31 cellular contexts compared by ENCODE assay signal in genomic region chr19:5331790-5332189, GRCh38.
"Had no signal": no experiment of that assay in that cellular context is flagged by ENCODE, and none has a peak within 500 bp of the region (broad histone marks: within the 10 kb centered on the region; RNA-seq: fewer than 3 reads in every experiment).

No MANE protein-coding gene starts in this region.

- H3K9me3 ChIP-seq: neutrophil, ovary, psoas muscle, spleen, suprapubic skin, testis, tibial artery, transverse colon, upper lobe of right lung, uterus had no signal

- H3K4me2 ChIP-seq: smooth muscle cell had no signal

- H3K27ac Mint-ChIP-seq: naive thymus-derived CD4-positive, alpha-beta T cell; natural killer cell treated with Interleukin-12 subunit alpha and Interleukin-12 subunit beta and Interleukin-15 and Interleukin-18, amount 100 ng/mL, for 72 hours; nephron progenitor cell; stimulated activated memory B cell treated with anti-CD40 and anti-IgM and Interleukin-4, amounts not matched to agents 10 μg/mL and 1 μg/mL and 100 μg/mL, for 72 hours; stimulated activated naive CD8-positive, alpha-beta T cell treated with anti-CD3 and anti-CD28 coated beads, Interleukin-15, amount 100 ng/mL, for 72 hours; type B pancreatic cell had no signal

- H3K4me3 ChIP-seq: ovary, psoas muscle, skin epidermis, smooth muscle cell, spleen, suprapubic skin, testis, tibial artery, transverse colon, upper lobe of right lung, uterus had no signal

- H3K9me3 Mint-ChIP-seq: natural killer cell treated with Interleukin-12 subunit alpha and Interleukin-12 subunit beta and Interleukin-15 and Interleukin-18, amount 100 ng/mL, for 72 hours; nephron progenitor cell; neural crest cell; stimulated activated memory B cell treated with anti-CD40 and anti-IgM and Interleukin-4, amounts not matched to agents 10 μg/mL and 1 μg/mL and 100 μg/mL, for 72 hours; stimulated activated naive CD8-positive, alpha-beta T cell treated with anti-CD3 and anti-CD28 coated beads, Interleukin-15, amount 100 ng/mL, for 72 hours; type B pancreatic cell had no signal

- H3K36me3 Mint-ChIP-seq: natural killer cell treated with Interleukin-12 subunit alpha and Interleukin-12 subunit beta and Interleukin-15 and Interleukin-18, amount 100 ng/mL, for 72 hours; stimulated activated memory B cell treated with anti-CD40 and anti-IgM and Interleukin-4, amounts not matched to agents 10 μg/mL and 1 μg/mL and 100 μg/mL, for 72 hours; type B pancreatic cell had no signal

- DNase-seq: naive thymus-derived CD4-positive, alpha-beta T cell; nephron progenitor cell; nucleus accumbens; ovary; posterior cingulate gyrus; psoas muscle; spleen; stimulated activated CD4-positive, alpha-beta T cell treated with anti-CD3 and anti-CD28 coated beads, Interleukin-12 subunit alpha, Interleukin-12 subunit beta, amount 100 ng/mL, for 4 hours; stimulated activated CD4-positive, alpha-beta T cell treated with anti-CD3 and anti-CD28 coated beads, Interleukin-1b, Interleukin-23, amount 100 ng/mL, for 48 hours; stimulated activated CD4-positive, alpha-beta T cell treated with anti-CD3 and anti-CD28 coated beads, Interleukin-4, amount 100 ng/mL, for 1 hour; stimulated activated CD4-positive, alpha-beta T cell treated with anti-CD3 and anti-CD28 coated beads, Interleukin-4, amount 100 ng/mL, for 4 hours; stimulated activated CD8-positive, alpha-beta memory T cell treated with anti-CD3 and anti-CD28 coated beads, Interleukin-4, amount 100 ng/mL, for 48 hours; stimulated activated naive CD4-positive, alpha-beta T cell; stimulated activated naive CD8-positive, alpha-beta T cell treated with anti-CD3 and anti-CD28 coated beads, Interleukin-15, amount 100 ng/mL, for 72 hours; stimulated activated naive CD8-positive, alpha-beta T cell treated with anti-CD3 and anti-CD28 coated beads, Interleukin-15, Interleukin-2, amounts not matched to agents 100 U/mL and 50 U/mL, for 24 hours; substantia nigra; testis; tibial artery; transverse colon; upper lobe of right lung; uterus had no signal

- H3K27ac ChIP-seq: neutrophil, ovary, parathyroid adenoma, psoas muscle, skin epidermis, spleen, suprapubic skin, testis, tibial artery, transverse colon, upper lobe of right lung, uterus had no signal

- H3K4me1 ChIP-seq: parathyroid adenoma, psoas muscle, suprapubic skin, testis, tibial artery, transverse colon, upper lobe of right lung, uterus had no signal

- H3K79me2 ChIP-seq: parathyroid adenoma had no signal

- H3K27me3 ChIP-seq: ovary, testis, uterus had no signal

- H2AFZ ChIP-seq: parathyroid adenoma had no signal

- H3K36me3 ChIP-seq: neutrophil, ovary, spleen, suprapubic skin, tibial artery, transverse colon, upper lobe of right lung, uterus had no signal

- H3K9ac ChIP-seq: parathyroid adenoma had no signal

- H3K4me3 Mint-ChIP-seq: naive thymus-derived CD4-positive, alpha-beta T cell; natural killer cell treated with Interleukin-12 subunit alpha and Interleukin-12 subunit beta and Interleukin-15 and Interleukin-18, amount 100 ng/mL, for 72 hours; nephron progenitor cell; neural crest cell; stimulated activated memory B cell treated with anti-CD40 and anti-IgM and Interleukin-4, amounts not matched to agents 10 μg/mL and 1 μg/mL and 100 μg/mL, for 72 hours; stimulated activated naive CD8-positive, alpha-beta T cell treated with anti-CD3 and anti-CD28 coated beads, Interleukin-15, amount 100 ng/mL, for 72 hours; type B pancreatic cell had no signal

- ATAC-seq: naive thymus-derived CD4-positive, alpha-beta T cell; natural killer cell treated with Interleukin-12 subunit alpha and Interleukin-12 subunit beta and Interleukin-15 and Interleukin-18, amount 100 ng/mL, for 72 hours; psoas muscle; sciatic nerve; stimulated activated memory B cell treated with anti-CD40 and anti-IgM and Interleukin-4, amounts not matched to agents 10 μg/mL and 1 μg/mL and 100 μg/mL, for 72 hours; stimulated activated naive CD8-positive, alpha-beta T cell treated with anti-CD3 and anti-CD28 coated beads, Interleukin-15, amount 100 ng/mL, for 72 hours; stimulated activated naive CD8-positive, alpha-beta T cell treated with anti-CD3 and anti-CD28 coated beads, Interleukin-15, Interleukin-2, amounts not matched to agents 100 U/mL and 50 U/mL, for 24 hours; upper lobe of right lung had no signal
